In genomic region chr6:39904946-39905639, GRCh38 we compare ENCODE assay signal across 19 cellular contexts.
"Had no signal": no experiment of that assay in that cellular context is flagged by ENCODE, and none has a peak within 500 bp of the region (broad histone marks: within the 10 kb centered on the region; RNA-seq: fewer than 3 reads in every experiment).

No MANE protein-coding gene starts in this region.

- H3K4me3 Mint-ChIP-seq: activated naive CD4-positive, alpha-beta T cell treated with anti-CD3 and anti-CD28 coated beads, Interleukin-2, amount 10 ng/mL, durations not matched to agents 7 days and 5 days; activated T-cell treated with anti-CD3 and anti-CD28 coated beads, Interleukin-2, amount 50 U/mL, for 4 hours; naive B cell; neural crest cell; WTC11 had no signal

- H3K27me3 Mint-ChIP-seq: activated naive CD4-positive, alpha-beta T cell treated with anti-CD3 and anti-CD28 coated beads, Interleukin-2, amount 10 ng/mL, durations not matched to agents 7 days and 5 days had no signal

- H3K9me3 Mint-ChIP-seq: activated naive CD4-positive, alpha-beta T cell treated with anti-CD3 and anti-CD28 coated beads, Interleukin-2, amount 10 ng/mL, durations not matched to agents 7 days and 5 days; activated T-cell treated with anti-CD3 and anti-CD28 coated beads, Interleukin-2, amount 50 U/mL, for 4 hours; activated T-helper 2 cell treated with anti-CD3 and anti-CD28 coated beads, Interferon-gamma antibody, Interleukin-2, Interleukin-4, amounts not matched to agents 10 μg/mL and 5 μg/mL and 100 μg/mL, durations not matched to agents 14 hours and 24 hours and 36 hours; naive B cell; neural crest cell; WTC11 had no signal

- DNase-seq: activated CD8-positive, alpha-beta memory T cell treated with anti-CD3 and anti-CD28 coated beads, Interleukin-2, amount 50 U/mL, for 48 hours; activated naive CD4-positive, alpha-beta T cell treated with anti-CD3 and anti-CD28 coated beads, Interleukin-2, amount 10 ng/mL, durations not matched to agents 7 days and 5 days; activated T-cell treated with anti-CD3 and anti-CD28 coated beads, Interleukin-2, amount 50 U/mL, for 4 hours; amygdala; effector memory CD4-positive, alpha-beta T cell; heart right ventricle; lower lobe of right lung; mesendoderm; naive B cell; retina; stimulated activated CD4-positive, alpha-beta T cell treated with anti-CD3 and anti-CD28 coated beads, Interleukin-12 subunit alpha, Interleukin-12 subunit beta, amount 100 ng/mL, for 4 hours; stimulated activated CD4-positive, alpha-beta T cell treated with anti-CD3 and anti-CD28 coated beads, Interleukin-4, amount 100 ng/mL, for 4 hours; stimulated activated naive CD8-positive, alpha-beta T cell treated with anti-CD3 and anti-CD28 coated beads, Interleukin-15, Interleukin-2, amounts not matched to agents 100 U/mL and 50 U/mL, for 24 hours; T1000; upper lobe of left lung had no signal

- H3K4me1 Mint-ChIP-seq: activated naive CD4-positive, alpha-beta T cell treated with anti-CD3 and anti-CD28 coated beads, Interleukin-2, amount 10 ng/mL, durations not matched to agents 7 days and 5 days; naive B cell had no signal

- ATAC-seq: activated T-cell treated with anti-CD3 and anti-CD28 coated beads, Interleukin-2, amount 50 U/mL, for 4 hours; gastroesophageal sphincter; lower lobe of right lung; stimulated activated naive CD8-positive, alpha-beta T cell treated with anti-CD3 and anti-CD28 coated beads, Interleukin-15, Interleukin-2, amounts not matched to agents 100 U/mL and 50 U/mL, for 24 hours; WTC11 had no signal

- H3K36me3 Mint-ChIP-seq: activated naive CD4-positive, alpha-beta T cell treated with anti-CD3 and anti-CD28 coated beads, Interleukin-2, amount 10 ng/mL, durations not matched to agents 7 days and 5 days; naive B cell had no signal

- H3K27ac Mint-ChIP-seq: activated naive CD4-positive, alpha-beta T cell treated with anti-CD3 and anti-CD28 coated beads, Interleukin-2, amount 10 ng/mL, durations not matched to agents 7 days and 5 days; activated T-helper 2 cell treated with anti-CD3 and anti-CD28 coated beads, Interferon-gamma antibody, Interleukin-2, Interleukin-4, amounts not matched to agents 10 μg/mL and 5 μg/mL and 100 μg/mL, durations not matched to agents 14 hours and 24 hours and 36 hours; naive B cell; WTC11 had no signal

- H3K27me3 ChIP-seq: gastroesophageal sphincter, heart right ventricle, upper lobe of left lung had no signal

- H3K4me3 ChIP-seq: gastroesophageal sphincter, heart right ventricle, lower lobe of right lung, upper lobe of left lung had no signal

- H3K4me1 ChIP-seq: heart right ventricle, lower lobe of right lung, upper lobe of left lung had no signal

- H3K9me3 ChIP-seq: gastroesophageal sphincter, heart right ventricle, lower lobe of right lung, upper lobe of left lung had no signal

- H3K27ac ChIP-seq: heart right ventricle, lower lobe of right lung had no signal
